1 cellular context compared by ENCODE assay signal in genomic region chrX:150050387-150050786, GRCh38.
TF ChIP-seq lines count a peak whose summit lies in the region.

No MANE protein-coding gene starts in this region.

TF ChIP-seq in GM12878, 131 proteins besides CTCF, POLR2A, EP300 and RAD21:
- TF ChIP-seq ATF2 (IDR thresholded peaks at IDR 0.05; ENCODE audit: low read length) (no peak), SMC3 (IDR thresholded peaks at IDR 0.05; ENCODE audit: borderline replicate concordance, low read length) (peak; percentile 20; the same call in 1 of the 2 replicates)
TF ChIP-seq in GM12878: peak in this region for 1.
